ENCODE assay signal across 1 cellular context in genomic region chr16:74737521-74737920, GRCh38.
TF ChIP-seq lines count a peak whose summit lies in the region.

No MANE protein-coding gene starts in this region.

TF ChIP-seq in IMR-90, 13 proteins besides CTCF, POLR2A, EP300 and RAD21:
- TF ChIP-seq ELK1 (IDR thresholded peaks at IDR 0.05; ENCODE audit: borderline replicate concordance, low read depth, low read length) (no peak), RFX5 (IDR thresholded peaks at IDR 0.05; ENCODE audit: low read depth, low read length) (no peak), MXI1 (IDR thresholded peaks at IDR 0.05; ENCODE audit: borderline replicate concordance, low read depth, low read length) (no peak), CEBPB (IDR thresholded peaks at IDR 0.05; ENCODE audit: low read depth, low read length) (no peak), USF2 (IDR thresholded peaks at IDR 0.05; ENCODE audit: low read depth, low read length) (no peak), NFE2L2 (IDR thresholded peaks at IDR 0.05; ENCODE audit: low read depth, low read length) (no peak), CHD1 (IDR thresholded peaks at IDR 0.05; ENCODE audit: low read depth, low read length) (no peak), RCOR1 (IDR thresholded peaks at IDR 0.05; ENCODE audit: insufficient replicate concordance, low read length) (no peak), MAFK (IDR thresholded peaks at IDR 0.05; ENCODE audit: low read depth, low read length) (no peak), BHLHE40 (IDR thresholded peaks at IDR 0.05; ENCODE audit: low read depth, low read length) (no peak), FOS (IDR thresholded peaks at IDR 0.05; ENCODE audit: low read depth, low read length) (no peak), MAZ (IDR thresholded peaks at IDR 0.05; ENCODE audit: borderline replicate concordance, low read depth, low read length) (no peak), SMC3 (IDR thresholded peaks at IDR 0.05; ENCODE audit: low read depth, low read length) (no peak)
